16 cellular contexts compared by ENCODE assay signal in the genomic region with DNA sequence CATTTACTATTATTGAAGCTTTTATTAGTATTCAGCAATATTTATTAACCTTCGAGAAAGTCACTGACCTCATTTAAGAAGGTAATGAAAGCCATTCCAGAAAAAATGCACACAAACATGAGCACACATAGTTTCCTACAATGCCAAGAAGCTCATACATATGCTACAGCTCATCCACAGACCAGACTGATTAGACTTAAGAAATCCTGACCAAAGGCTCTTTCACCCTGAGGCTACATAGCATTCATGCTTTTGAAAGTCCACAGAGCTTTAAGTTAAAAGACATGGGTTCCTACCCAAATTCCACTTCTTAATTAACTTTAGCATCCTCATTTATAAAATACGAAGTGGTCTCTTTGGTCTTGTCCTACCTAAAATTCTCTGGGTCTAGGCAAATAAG.
DNase-seq lines count a peak whose midpoint lies in the region; ATAC-seq and TF ChIP-seq lines count a peak whose summit lies in the region.
"Had no signal": no experiment of that assay in that cellular context is flagged by ENCODE, and none has a peak within 500 bp of the region (broad histone marks: within the 10 kb centered on the region; RNA-seq: fewer than 3 reads in every experiment).

No MANE protein-coding gene starts in this region.

- H3K9ac ChIP-seq in adipocyte (ENCODE audit: low read length) = no peak overlapping the region
- H3K9ac ChIP-seq: KMS-11 had no signal

- no peak for TF ChIP-seq EP300 in upper lobe of left lung (IDR thresholded peaks at IDR 0.05)

- no peaks in the 10 kb centered on the region for H3K27me3 ChIP-seq in adipocyte (replicated peaks; ENCODE audit: control insufficient read depth, insufficient read depth, low read length)
- H3K27me3 ChIP-seq in foreskin keratinocyte = no peaks in the 10 kb centered on the region
- H3K27me3 ChIP-seq in upper lobe of left lung = no peaks in the 10 kb centered on the region
- H3K27me3 ChIP-seq: SJCRH30 had no signal

- H3K4me1 ChIP-seq in adipocyte (ENCODE audit: control insufficient read depth, insufficient read depth, low read length) (no peaks in the 10 kb centered on the region), foreskin keratinocyte (no peaks in the 10 kb centered on the region), upper lobe of left lung (no peaks in the 10 kb centered on the region)
- H3K4me1 ChIP-seq: SJCRH30 had no signal

- H3K4me3 ChIP-seq in adipocyte (ENCODE audit: low read length) (no peak overlapping the region), retinal pigment epithelial cell (ENCODE audit: low read length) (no peak overlapping the region), upper lobe of left lung (no peak overlapping the region)
- H3K4me3 ChIP-seq: SJCRH30 had no signal

- ATAC-seq in foreskin keratinocyte = no peak
- ATAC-seq in upper lobe of left lung (ENCODE audit: low FRiP score in 2 of 2) = no peak

- TF ChIP-seq CTCF in foreskin keratinocyte (conservative IDR thresholded peaks at IDR 0.05) = no peak
- TF ChIP-seq CTCF in retinal pigment epithelial cell (conservative IDR thresholded peaks at IDR 0.05; ENCODE audit: low read depth, low read length) = no peak
- TF ChIP-seq CTCF in upper lobe of left lung (IDR thresholded peaks at IDR 0.05) = no peak

- H3K36me3 ChIP-seq in adipocyte (ENCODE audit: control insufficient read depth, insufficient read depth, low read length, severe bottlenecking) (no peaks in the 10 kb centered on the region), upper lobe of left lung (no peaks in the 10 kb centered on the region)
- H3K36me3 ChIP-seq: SJCRH30 had no signal

- no peak for TF ChIP-seq POLR2A in upper lobe of left lung (IDR thresholded peaks at IDR 0.05)

- peak; percentile 15 for DNase-seq in ELR (ENCODE audit: low read depth)
- DNase-seq in adipocyte (ENCODE audit: low read depth) = peak; percentile 31
- DNase-seq in foreskin keratinocyte = peak; percentile 9 to 56
- DNase-seq in retinal pigment epithelial cell (ENCODE audit: low read depth) = peak; percentile 51
- DNase-seq in activated naive CD4-positive, alpha-beta T cell (lab: John Stamatoyannopoulos, UW) = no peak
- DNase-seq in upper lobe of left lung = no peak
- no peak for DNase-seq in kidney tubule cell (ENCODE audit: low spot score)
- DNase-seq: CD4-positive, alpha-beta T cell; DMS153; MV-4-11; NCI-H1694 treated with DMSO at 0.1 percent for 48 hours; NCI-H2107; NCI-H524; NCI-H82; SJCRH30 had no signal

- H3K9me3 ChIP-seq in adipocyte (ENCODE audit: control insufficient read depth, low read length) (no peaks in the 10 kb centered on the region), upper lobe of left lung (no peaks in the 10 kb centered on the region)
- H3K9me3 ChIP-seq: SJCRH30 had no signal

- WGBS in upper lobe of left lung, 2 donors = 41 to 81% methylated on average over 2 of the region's 2 CpGs

- H3K27ac ChIP-seq in foreskin keratinocyte (no peak overlapping the region), upper lobe of left lung (no peak overlapping the region)
- H3K27ac ChIP-seq: KMS-11, SJCRH30 had no signal

Comparison
In these comparisons a context has a peak if more than half of its experiments do, and no peak if none do; other contexts are left out.
1. DNase-seq: peak in ELR (single experiment), adipocyte (single experiment), foreskin keratinocyte (2 of 2) and retinal pigment epithelial cell (single experiment); none in activated naive CD4-positive, alpha-beta T cell (0 of 4), upper lobe of left lung (0 of 2) and kidney tubule cell (single experiment).